ENCODE assay signal across 28 cellular contexts in the genomic region with DNA sequence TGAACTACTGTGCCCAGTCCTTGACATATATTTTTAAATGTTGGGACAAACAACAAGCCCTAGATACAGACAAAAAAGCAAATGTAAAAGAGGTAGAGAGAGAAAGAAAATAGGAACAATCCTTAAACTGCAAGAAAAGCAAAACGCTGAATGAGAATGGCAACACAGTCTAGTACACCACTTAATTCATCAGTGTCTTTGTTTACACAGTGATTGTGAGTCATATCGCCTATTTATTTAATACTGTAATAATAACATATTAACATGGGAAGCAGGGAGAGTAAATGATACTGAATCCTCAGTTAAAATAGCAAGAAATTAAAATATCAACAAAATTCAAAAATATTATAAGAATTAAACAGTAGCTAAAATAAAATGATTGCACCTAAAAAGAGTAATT. TPM values are rescaled to one million over a fixed set of nuclear protein-coding genes. Genes with fewer than 3 reads are reported as not detected.
"Had no signal": no experiment of that assay in that cellular context is flagged by ENCODE, and none has a peak within 500 bp of the region (broad histone marks: within the 10 kb centered on the region; RNA-seq: fewer than 3 reads in every experiment).

No MANE protein-coding gene starts in this region.

- H3K27ac ChIP-seq: neural progenitor cell, ovary, parathyroid adenoma, psoas muscle, right lobe of liver, sigmoid colon, stomach, thoracic aorta, thyroid gland, tibial nerve, upper lobe of left lung, vagina had no signal

- H2AFZ ChIP-seq: neural progenitor cell, parathyroid adenoma had no signal

- H3K9me3 ChIP-seq: ovary, psoas muscle, right lobe of liver, sigmoid colon, stomach, thoracic aorta, thyroid gland, tibial nerve, upper lobe of left lung, vagina had no signal

- ATAC-seq: natural killer cell; psoas muscle; right cardiac atrium; right lobe of liver; stimulated activated effector memory CD8-positive, alpha-beta T cell treated with anti-CD3 and anti-CD28 coated beads, Interleukin-12 subunit alpha, Interleukin-12 subunit beta, amount 100 ng/mL, for 72 hours; stimulated activated naive B cell treated with anti-CD40 and anti-IgM and Interleukin-4, amounts not matched to agents 10 μg/mL and 1 μg/mL and 100 μg/mL, for 72 hours had no signal

- H3K9ac ChIP-seq: neural progenitor cell, parathyroid adenoma had no signal

- DNase-seq: natural killer cell; occipital lobe; ovary; psoas muscle; right cardiac atrium; right lobe of liver; sigmoid colon; small intestine; stimulated activated CD4-positive, alpha-beta T cell treated with anti-CD3 and anti-CD28 coated beads, Interleukin-15, amount 100 ng/mL, for 24 hours; stimulated activated CD4-positive, alpha-beta T cell treated with anti-CD3 and anti-CD28 coated beads, Interleukin-2, amount 100 ng/mL, for 24 hours; stimulated activated CD4-positive, alpha-beta T cell treated with anti-CD3 and anti-CD28 coated beads, Interleukin-2, amount 100 ng/mL, for 48 hours; stimulated activated CD4-positive, alpha-beta T cell treated with anti-CD3 and anti-CD28 coated beads, Interleukin-4, amount 100 ng/mL, for 24 hours; stimulated activated naive B cell treated with anti-CD40 and anti-IgM and Interleukin-4, amounts not matched to agents 10 μg/mL and 1 μg/mL and 100 μg/mL, for 72 hours; stimulated activated naive CD4-positive, alpha-beta T cell treated with Interleukin-2 at 50 U/mL for 16 hours; stomach; thyroid gland; trophoblast cell; upper lobe of left lung had no signal

- H3K36me3 ChIP-seq: neural progenitor cell, ovary, right lobe of liver, sigmoid colon, stomach, thoracic aorta, thyroid gland, tibial nerve, upper lobe of left lung, vagina had no signal

- H3K79me2 ChIP-seq: parathyroid adenoma had no signal

- H3K4me2 ChIP-seq: neural progenitor cell had no signal

- H3K4me1 ChIP-seq: neural progenitor cell, parathyroid adenoma, psoas muscle, right lobe of liver, sigmoid colon, thyroid gland, tibial nerve, upper lobe of left lung, vagina had no signal

- H3K4me3 ChIP-seq: neural progenitor cell, ovary, psoas muscle, right lobe of liver, sigmoid colon, stomach, thoracic aorta, thyroid gland, tibial nerve, upper lobe of left lung, vagina had no signal

- FAIRE-seq: small intestine, urothelium cell line had no signal

- H3K27me3 ChIP-seq: neural progenitor cell, ovary, right lobe of liver, sigmoid colon, stomach, thyroid gland, tibial nerve, upper lobe of left lung, vagina had no signal

RNA-seq across cellular contexts. Expression of gene LRRTM3, which starts 9.8 kb away (rescaled TPM):
- total RNA-seq: natural killer cell, progenitor cell of endocrine pancreas, psoas muscle, renal cortical epithelial cell, right cardiac atrium, right lobe of liver, subcutaneous adipose tissue, thyroid gland, upper lobe of left lung had no signal
